Comparison of ENCODE assay signal across 25 cellular contexts in the genomic region with DNA sequence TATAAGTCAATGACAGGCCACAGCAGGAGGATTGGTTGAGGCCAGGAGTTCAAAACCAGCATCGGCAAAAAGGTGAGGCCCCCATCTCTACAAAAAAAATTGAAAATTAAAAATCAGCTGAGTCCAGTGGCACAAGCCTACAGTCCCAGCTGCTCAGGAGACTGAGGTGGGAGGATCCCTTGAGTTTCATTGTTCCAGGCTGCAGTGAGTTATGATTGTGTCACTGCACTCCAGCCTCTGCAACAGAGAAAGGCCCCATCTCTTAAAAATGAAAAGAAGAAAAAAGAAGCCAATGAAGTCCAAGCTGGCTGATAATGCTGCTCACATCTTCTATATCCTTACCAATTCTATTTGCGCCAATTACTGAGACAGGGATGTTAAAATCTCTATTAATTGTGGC. TPM values are rescaled to one million over a fixed set of nuclear protein-coding genes. Genes with fewer than 3 reads are reported as not detected.
"Had no signal": no experiment of that assay in that cellular context is flagged by ENCODE, and none has a peak within 500 bp of the region (broad histone marks: within the 10 kb centered on the region; RNA-seq: fewer than 3 reads in every experiment).

No MANE protein-coding gene starts in this region.

- H3K4me3 ChIP-seq: ascending aorta, Peyer's patch had no signal

- H3K4me1 ChIP-seq: ascending aorta, Peyer's patch had no signal

- H3K27me3 Mint-ChIP-seq: activated CD4-positive, alpha-beta T cell treated with anti-CD3 and anti-CD28 coated beads, Interleukin-2, amount 10 ng/mL, durations not matched to agents 7 days and 5 days; activated naive CD4-positive, alpha-beta T cell treated with anti-CD3 and anti-CD28 coated beads, Interleukin-2, amount 50 U/mL, for 24 hours; activated T-cell treated with anti-CD3 and anti-CD28 coated beads, Interleukin-2, amount 50 U/mL, for 24 hours had no signal

- ATAC-seq: activated CD8-positive, alpha-beta T cell treated with anti-CD3 and anti-CD28 coated beads, Interleukin-2, amount 10 ng/mL, durations not matched to agents 7 days and 5 days had no signal

- H3K9me3 Mint-ChIP-seq: activated CD4-positive, alpha-beta T cell treated with anti-CD3 and anti-CD28 coated beads, Interleukin-2, amount 10 ng/mL, durations not matched to agents 7 days and 5 days; activated naive CD4-positive, alpha-beta T cell treated with anti-CD3 and anti-CD28 coated beads, Interleukin-2, amount 50 U/mL, for 24 hours; activated naive CD8-positive, alpha-beta T cell treated with anti-CD3 and anti-CD28 coated beads, Interleukin-2, amount 10 ng/mL, durations not matched to agents 7 days and 5 days; activated T-cell treated with anti-CD3 and anti-CD28 coated beads, Interleukin-2, amount 50 U/mL, for 24 hours; activated T-helper 2 cell treated with anti-CD3 and anti-CD28 coated beads, Interferon-gamma antibody, Interleukin-2, Interleukin-4, amounts not matched to agents 10 μg/mL and 5 μg/mL and 100 μg/mL, durations not matched to agents 14 hours and 24 hours and 36 hours; T-helper 2 cell treated with Interferon-gamma antibody and Interleukin-4, amounts not matched to agents 5 μg/mL and 100 μg/mL, for 36 hours had no signal

- H3K4me3 Mint-ChIP-seq: activated CD4-positive, alpha-beta T cell treated with anti-CD3 and anti-CD28 coated beads, Interleukin-2, amount 10 ng/mL, durations not matched to agents 7 days and 5 days; activated CD8-positive, alpha-beta T cell treated with anti-CD3 and anti-CD28 coated beads, Interleukin-2, amount 10 ng/mL, durations not matched to agents 7 days and 5 days; activated naive CD4-positive, alpha-beta T cell treated with anti-CD3 and anti-CD28 coated beads, Interleukin-2, amount 50 U/mL, for 24 hours; activated naive CD8-positive, alpha-beta T cell treated with anti-CD3 and anti-CD28 coated beads, Interleukin-2, amount 10 ng/mL, durations not matched to agents 7 days and 5 days; activated T-cell treated with anti-CD3 and anti-CD28 coated beads, Interleukin-2, amount 50 U/mL, for 24 hours; T-helper 2 cell treated with Interferon-gamma antibody and Interleukin-4, amounts not matched to agents 5 μg/mL and 100 μg/mL, for 36 hours had no signal

- H3K27me3 ChIP-seq: ascending aorta, Peyer's patch had no signal

- H3K9me3 ChIP-seq: ascending aorta, Peyer's patch had no signal

- H3K27ac Mint-ChIP-seq: activated CD4-positive, alpha-beta T cell treated with anti-CD3 and anti-CD28 coated beads, Interleukin-2, amount 10 ng/mL, durations not matched to agents 7 days and 5 days; activated CD8-positive, alpha-beta T cell treated with anti-CD3 and anti-CD28 coated beads, Interleukin-2, amount 10 ng/mL, durations not matched to agents 7 days and 5 days; activated naive CD8-positive, alpha-beta T cell treated with anti-CD3 and anti-CD28 coated beads, Interleukin-2, amount 10 ng/mL, durations not matched to agents 7 days and 5 days; activated T-cell treated with anti-CD3 and anti-CD28 coated beads, Interleukin-2, amount 50 U/mL, for 24 hours; activated T-helper 2 cell treated with anti-CD3 and anti-CD28 coated beads, Interferon-gamma antibody, Interleukin-2, Interleukin-4, amounts not matched to agents 10 μg/mL and 5 μg/mL and 100 μg/mL, durations not matched to agents 14 hours and 24 hours and 36 hours; T-helper 2 cell treated with Interferon-gamma antibody and Interleukin-4, amounts not matched to agents 5 μg/mL and 100 μg/mL, for 36 hours had no signal

- DNase-seq: activated CD4-positive, alpha-beta T cell treated with anti-CD3 and anti-CD28 coated beads, Interleukin-2, amount 10 ng/mL, durations not matched to agents 7 days and 5 days; activated CD4-positive, alpha-beta T cell treated with anti-CD3 and anti-CD28 coated beads, Interleukin-2, amount 50 U/mL, for 48 hours; activated CD8-positive, alpha-beta T cell treated with anti-CD3 and anti-CD28 coated beads, Interleukin-2, amount 10 ng/mL, durations not matched to agents 7 days and 5 days; activated gamma-delta T cell; activated naive CD4-positive, alpha-beta T cell treated with Interleukin-2 at 50 U/mL for 16 hours; activated naive CD8-positive, alpha-beta T cell treated with anti-CD3 and anti-CD28 coated beads, Interleukin-2, amount 10 ng/mL, durations not matched to agents 7 days and 5 days; activated T-cell treated with anti-CD3 and anti-CD28 coated beads, Interleukin-2, amount 50 U/mL, for 24 hours; amygdala; NCI-H1048; NCI-H1105 treated with DMSO at 0.1 percent for 48 hours; NCI-H1436; NCI-H1694; NCI-H1930; NCI-H2081 treated with DMSO at 0.1 percent for 48 hours; NCI-H345; NCI-H524 treated with DMSO at 0.1 percent for 48 hours; Peyer's patch; Right ventricle myocardium superior; SW 1271 had no signal

- H3K27ac ChIP-seq: ascending aorta, Peyer's patch, RWPE1 had no signal

RNA-seq across cellular contexts. Expression of a gene that starts 57.0 kb away (rescaled TPM):
- total RNA-seq: ascending aorta, NCI-H460 had no signal
